Comparison of ENCODE assay signal across 8 cellular contexts in the genomic region with DNA sequence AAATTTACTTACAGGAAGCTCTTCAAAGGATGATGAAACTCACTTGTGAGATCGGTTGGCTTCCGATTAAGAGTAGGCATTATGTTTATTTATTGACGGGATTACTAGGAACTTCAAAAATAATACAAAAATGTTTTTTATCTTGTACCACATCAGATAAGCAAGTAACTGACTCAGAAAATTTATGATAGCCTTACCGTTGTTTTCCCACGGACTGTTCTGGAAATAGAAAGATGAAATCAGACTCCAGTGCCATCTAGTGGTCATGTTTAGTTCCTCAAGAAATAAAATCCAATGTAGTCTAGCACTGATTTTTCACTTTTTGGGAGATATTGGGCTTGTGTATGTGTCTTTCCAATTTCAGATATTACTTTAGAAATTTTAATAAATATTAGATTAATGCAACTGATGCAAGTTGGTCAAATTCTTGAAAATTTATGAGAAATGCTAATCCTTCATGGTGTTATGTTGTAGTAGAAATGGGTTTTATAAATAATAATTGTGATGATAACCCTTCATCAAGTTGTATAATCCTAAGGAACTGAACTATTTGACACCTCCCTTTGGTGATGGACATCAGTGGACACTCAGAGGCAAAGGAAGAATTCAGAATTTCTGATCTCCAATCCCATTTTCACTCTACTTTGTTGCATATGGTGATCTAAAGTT.
A peak's percentile ranks its signal among the peaks of the same experiment; 100 is the strongest.
DNase-seq lines count a peak whose midpoint lies in the region; ATAC-seq, FAIRE-seq and TF ChIP-seq lines count a peak whose summit lies in the region.

No MANE protein-coding gene starts in this region.

- POLR2A ChIA-PET in A549 (lab: Yijun Ruan, JAX), result no interaction called here
- POLR2A ChIA-PET in activated naive CD8-positive, alpha-beta T cell treated with anti-CD3 and anti-CD28 coated beads, Interleukin-2, amount 10 ng/mL, durations not matched to agents 7 days and 5 days (lab: Charles Lee), result no interaction called here

- peak overlapping the region; percentile 5 for H3K4me3 Mint-ChIP-seq in activated naive CD8-positive, alpha-beta T cell treated with anti-CD3 and anti-CD28 coated beads, Interleukin-2, amount 10 ng/mL, durations not matched to agents 7 days and 5 days

- H3K27me3 ChIP-seq in sigmoid colon, result no peaks in the 10 kb centered on the region

- TF ChIP-seq CTCF in A549 (IDR thresholded peaks at IDR 0.05), result peak; percentile 94
- TF ChIP-seq CTCF in sigmoid colon (IDR thresholded peaks at IDR 0.05), result peak; percentile 49 to 81 (median 65)

- H3K9me3 ChIP-seq in A549 (no peaks in the 10 kb centered on the region), sigmoid colon (no peaks in the 10 kb centered on the region)

- WGBS in A549 (ENCODE audit: missing lambda C conversion rate), result 3% methylated on average over 5 of the region's 5 CpGs
- 8 to 25% methylated on average over 5 of the region's 5 CpGs for WGBS in sigmoid colon, 2 donors

- H3K27ac Mint-ChIP-seq in activated naive CD8-positive, alpha-beta T cell treated with anti-CD3 and anti-CD28 coated beads, Interleukin-2, amount 10 ng/mL, durations not matched to agents 7 days and 5 days, result no peak overlapping the region

- H3K27me3 Mint-ChIP-seq in activated naive CD8-positive, alpha-beta T cell treated with anti-CD3 and anti-CD28 coated beads, Interleukin-2, amount 10 ng/mL, durations not matched to agents 7 days and 5 days, result peaks cover 20% of the 10 kb centered on the region

- H3K27ac ChIP-seq in A549 (peak overlapping the region; percentile 64 to 65), sigmoid colon (peak overlapping the region in 2 of 4 donors; percentile 8 to 26)

- CTCF ChIA-PET in A549 (lab: Yijun Ruan, JAX), result interaction anchor here (0.7 to 1.6 kb wide), 15 partner anchors 9 to 474 kb away, joined by 3 to 5 read pairs (median 3); no protein-coding TSS in a partner anchor

- peaks cover 18% of the 10 kb centered on the region; the same call in 2 of the 3 replicates for H3K4me1 ChIP-seq in A549
- peaks cover 0 to 11% (median 3%) of the 10 kb centered on the region in 4 donors for H3K4me1 ChIP-seq in sigmoid colon

- no peak for TF ChIP-seq EP300 in A549 (IDR thresholded peaks at IDR 0.05)
- TF ChIP-seq EP300 in sigmoid colon (IDR thresholded peaks at IDR 0.05), result no peak

- TF ChIP-seq POLR2A in A549 (IDR thresholded peaks at IDR 0.05; ENCODE audit: low read length), result no peak
- no peak for TF ChIP-seq POLR2A in sigmoid colon (IDR thresholded peaks at IDR 0.05)

- TF ChIP-seq RAD21 in A549 (conservative IDR thresholded peaks at IDR 0.05 in 1 of 2, IDR thresholded peaks at IDR 0.05 in 1 of 2), result peak; percentile 85 to 87

- intact Hi-C loops in left cardiac atrium (cut with DNase I) (loop anchor here (2.0 to 10.0 kb wide), 5 partner anchors 142 to 470 kb away; no protein-coding TSS in a partner anchor), sigmoid colon (cut with DNase I) (loop anchor here (2.0 to 10.0 kb wide), 4 partner anchors 146 to 468 kb away; no protein-coding TSS in a partner anchor)

- DNase-seq in A549 (ENCODE audit: low read depth in 1 of 2, low spot score in 1 of 2) (peak; percentile 15 to 78), GDM1 (lab: John Stamatoyannopoulos, UW) (peak; percentile 8), NCI-H1694 treated with DMSO at 0.1 percent for 48 hours (lab: John Stamatoyannopoulos, UW) (peak; percentile 63), left cardiac atrium (no peak), sigmoid colon (no peak), ureter (ENCODE audit: low spot score) (no peak)
- no peak for DNase-seq in activated naive CD8-positive, alpha-beta T cell treated with anti-CD3 and anti-CD28 coated beads, Interleukin-2, amount 10 ng/mL, durations not matched to agents 7 days and 5 days

- peaks cover 21% of the 10 kb centered on the region for H3K4me1 Mint-ChIP-seq in activated naive CD8-positive, alpha-beta T cell treated with anti-CD3 and anti-CD28 coated beads, Interleukin-2, amount 10 ng/mL, durations not matched to agents 7 days and 5 days

- H3K9me3 Mint-ChIP-seq in activated naive CD8-positive, alpha-beta T cell treated with anti-CD3 and anti-CD28 coated beads, Interleukin-2, amount 10 ng/mL, durations not matched to agents 7 days and 5 days, result peaks cover 8% of the 10 kb centered on the region

- peak overlapping the region; percentile 65 for H3K4me2 ChIP-seq in A549

- FAIRE-seq in A549 (lab: Jason Lieb, UNC), result peak; percentile 74

- peaks cover 10% of the 10 kb centered on the region for H3K36me3 Mint-ChIP-seq in activated naive CD8-positive, alpha-beta T cell treated with anti-CD3 and anti-CD28 coated beads, Interleukin-2, amount 10 ng/mL, durations not matched to agents 7 days and 5 days

- H3K36me3 ChIP-seq in sigmoid colon, result no peaks in the 10 kb centered on the region

- ATAC-seq in A549 (peak; percentile 72 to 75; a peak in 3 of 6 replicates), left cardiac atrium (peak; percentile 50 to 59), HG03432 (IDR thresholded peaks at IDR 0.05; ENCODE audit: unreplicated experiment) (no peak)
- ATAC-seq in activated naive CD8-positive, alpha-beta T cell treated with anti-CD3 and anti-CD28 coated beads, Interleukin-2, amount 10 ng/mL, durations not matched to agents 7 days and 5 days (ENCODE audit: low read depth), result no peak

- H3K4me3 ChIP-seq in A549 (peak overlapping the region; percentile 25; the same call in 2 of the 3 replicates), sigmoid colon (no peak overlapping the region)

TF ChIP-seq in A549, 52 proteins besides CTCF, POLR2A, EP300 and RAD21:
- peak in 1 of 2 experiments; percentile 45; a peak in 2 of 4 replicates for TF ChIP-seq CEBPB (IDR thresholded peaks at IDR 0.05)
- peak; percentile 87 for TF ChIP-seq SMC3 (IDR thresholded peaks at IDR 0.05)
- no peak for TF ChIP-seq TP53 (CRISPR knock-in tag; IDR thresholded peaks at IDR 0.05)
- peak; percentile 16; the same call in 1 of the 2 replicates for TF ChIP-seq JUNB (IDR thresholded peaks at IDR 0.05)
- no peak for TF ChIP-seq MAZ (IDR thresholded peaks at IDR 0.05; ENCODE audit: borderline replicate concordance, low read depth, low read length)
- TF ChIP-seq GATA3 (IDR thresholded peaks at IDR 0.05; ENCODE audit: borderline replicate concordance), result peak; percentile 82; the same call in 1 of the 2 replicates
- TF ChIP-seq, protein P1, sequence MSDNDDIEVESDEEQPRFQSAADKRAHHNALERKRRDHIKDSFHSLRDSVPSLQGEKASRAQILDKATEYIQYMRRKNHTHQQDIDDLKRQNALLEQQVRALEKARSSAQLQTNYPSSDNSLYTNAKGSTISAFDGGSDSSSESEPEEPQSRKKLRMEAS (IDR thresholded peaks at IDR 0.05), result 0 out of 2 replicates have a peak, but pooled peaks have one; percentile 17

Comparison
In these comparisons a context has a peak if more than half of its experiments do, and no peak if none do; other contexts are left out.
1. ATAC-seq: peak in A549 (2 of 2) and left cardiac atrium (2 of 2); none in activated naive CD8-positive, alpha-beta T cell treated with anti-CD3 and anti-CD28 coated beads, Interleukin-2, amount 10 ng/mL, durations not matched to agents 7 days and 5 days (single experiment) and HG03432 (single experiment).
2. DNase-seq: peak in A549 (2 of 2), GDM1 (single experiment) and NCI-H1694 treated with DMSO at 0.1 percent for 48 hours (single experiment); none in activated naive CD8-positive, alpha-beta T cell treated with anti-CD3 and anti-CD28 coated beads, Interleukin-2, amount 10 ng/mL, durations not matched to agents 7 days and 5 days (single experiment), left cardiac atrium (single experiment), sigmoid colon (single experiment) and ureter (single experiment).